11 cellular contexts compared by ENCODE assay signal in genomic region chr2:23285076-23285795, GRCh38.
"Had no signal": no experiment of that assay in that cellular context is flagged by ENCODE, and none has a peak within 500 bp of the region (broad histone marks: within the 10 kb centered on the region; RNA-seq: fewer than 3 reads in every experiment).

No MANE protein-coding gene starts in this region.

- H3K4me3 ChIP-seq: esophagus squamous epithelium, smooth muscle cell, tibial artery had no signal

- H3K9ac ChIP-seq: parathyroid adenoma had no signal

- H3K4me1 ChIP-seq: parathyroid adenoma had no signal

- H3K27me3 ChIP-seq: esophagus squamous epithelium, tibial artery had no signal

- H3K79me2 ChIP-seq: parathyroid adenoma had no signal

- H3K9me3 ChIP-seq: esophagus squamous epithelium, tibial artery had no signal

- FAIRE-seq: TTC549 had no signal

- H2AFZ ChIP-seq: parathyroid adenoma had no signal

- H3K27ac ChIP-seq: parathyroid adenoma had no signal

- H3K36me3 ChIP-seq: esophagus squamous epithelium, tibial artery had no signal

- DNase-seq: activated CD4-positive, alpha-beta T cell treated with anti-CD3 and anti-CD28 coated beads, Interleukin-2, amount 50 U/mL, for 1 hour; activated naive CD4-positive, alpha-beta T cell treated with anti-CD3 and anti-CD28 coated beads, Interleukin-2, amount 10 ng/mL, durations not matched to agents 7 days and 5 days; activated T-cell treated with anti-CD3 and anti-CD28 coated beads for 4 hours; esophagus squamous epithelium; foreskin fibroblast; islet precursor cell; T-helper 2 cell; tibial artery had no signal
